8 cellular contexts compared by ENCODE assay signal in the genomic region with DNA sequence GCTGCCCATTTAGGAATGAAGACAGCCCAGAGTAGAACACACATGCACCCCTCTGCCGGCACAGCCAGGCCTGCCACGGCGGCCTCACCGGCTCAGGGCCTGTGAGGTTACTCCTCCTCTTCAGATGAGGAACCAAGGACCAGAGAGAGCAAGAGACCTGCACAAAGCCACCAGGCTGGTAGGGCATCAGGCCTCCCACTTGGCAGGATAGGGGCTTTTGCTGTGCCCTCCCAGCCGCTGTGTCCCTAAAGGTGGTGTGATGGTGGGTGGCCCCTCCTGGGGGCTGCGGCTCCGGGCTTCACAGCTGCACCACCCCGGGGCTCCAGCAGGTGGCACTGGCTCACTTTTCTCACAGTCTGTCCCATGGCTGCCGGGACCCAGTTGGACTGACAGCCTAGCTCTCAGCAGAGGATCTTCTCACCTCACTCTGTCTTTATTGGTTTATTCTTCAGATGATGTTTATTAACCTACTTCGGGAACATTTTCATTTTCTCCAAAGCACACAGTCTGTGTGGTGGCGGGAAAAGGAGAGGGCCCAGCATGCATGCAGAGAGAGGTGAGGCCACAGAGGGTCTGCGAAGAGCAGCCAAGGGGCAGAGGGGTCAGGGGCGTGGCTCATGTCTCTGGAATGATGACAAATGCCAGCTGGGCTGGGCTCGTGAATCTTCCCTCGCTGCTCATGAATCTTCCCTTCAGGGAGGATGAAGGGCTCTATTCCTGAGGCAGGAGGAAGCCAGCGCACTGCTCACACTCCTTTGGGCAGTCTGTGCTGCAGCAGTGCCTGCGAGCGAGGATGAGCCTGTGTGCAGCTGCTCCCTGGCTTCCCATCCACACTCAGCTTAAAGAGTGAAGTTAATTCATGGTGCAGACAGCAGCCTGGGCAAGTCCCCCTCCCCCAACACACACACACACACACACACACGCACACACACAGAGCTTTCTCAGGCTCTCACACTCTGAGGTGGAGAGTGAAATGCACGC.
DNase-seq lines count a peak whose midpoint lies in the region; ATAC-seq and TF ChIP-seq lines count a peak whose summit lies in the region.

No MANE protein-coding gene starts in this region.

- peaks cover 2% of the 10 kb centered on the region for H3K27me3 Mint-ChIP-seq in endodermal cell (ENCODE audit: insufficient read depth)
- H3K27me3 Mint-ChIP-seq in mesothelial cell of epicardium (ENCODE audit: low read depth), result no peaks in the 10 kb centered on the region

- H3K27me3 ChIP-seq in endodermal cell (ENCODE audit: control insufficient read depth, insufficient read depth, low read length, poor library complexity, severe bottlenecking), result no peaks in the 10 kb centered on the region

- H3K4me1 Mint-ChIP-seq in endodermal cell (peaks cover 15% of the 10 kb centered on the region), mesothelial cell of epicardium (peaks cover 27% of the 10 kb centered on the region)

- DNase-seq in AG10803 (ENCODE audit: low read depth) (peak; percentile 57), NCI-H510A (lab: John Stamatoyannopoulos, UW) (peak; percentile 40), endodermal cell (peak; percentile 94), mesothelial cell of epicardium (ENCODE audit: low spot score in 2 of 2, unreplicated experiment in 2 of 2) (peak; percentile 49 to 86)
- DNase-seq in activated CD8-positive, alpha-beta memory T cell treated with anti-CD3 and anti-CD28 coated beads for 1 hour (ENCODE audit: extremely low read depth in 1 of 2, low read depth in 1 of 2), result peak; percentile 13 to 47
- DNase-seq in stimulated activated CD8-positive, alpha-beta memory T cell treated with anti-CD3 and anti-CD28 coated beads, Interleukin-15, amount 100 ng/mL, for 24 hours (ENCODE audit: low read depth), result peak; percentile 43

- H3K9me3 Mint-ChIP-seq in endodermal cell, result no peaks in the 10 kb centered on the region
- no peaks in the 10 kb centered on the region for H3K9me3 Mint-ChIP-seq in mesothelial cell of epicardium

- ATAC-seq in GM19463 (IDR thresholded peaks at IDR 0.05; ENCODE audit: unreplicated experiment), result peak; percentile 57
- ATAC-seq in GM19351 (IDR thresholded peaks at IDR 0.05; ENCODE audit: unreplicated experiment), result no peak

- H3K4me3 Mint-ChIP-seq in endodermal cell, result no peak overlapping the region
- peak overlapping the region; percentile 41 for H3K4me3 Mint-ChIP-seq in mesothelial cell of epicardium

- H3K36me3 Mint-ChIP-seq in endodermal cell (ENCODE audit: low read depth), result no peaks in the 10 kb centered on the region
- H3K36me3 Mint-ChIP-seq in mesothelial cell of epicardium, result peaks cover 3% of the 10 kb centered on the region

- peak; percentile 92 for TF ChIP-seq CTCF in AG10803 (conservative IDR thresholded peaks at IDR 0.05; ENCODE audit: low read length)
- peak; percentile 98 for TF ChIP-seq CTCF in endodermal cell (conservative IDR thresholded peaks at IDR 0.05)
- peak; percentile 97 for TF ChIP-seq CTCF in mesothelial cell of epicardium (IDR thresholded peaks at IDR 0.05; ENCODE audit: unreplicated experiment)

- H3K27ac ChIP-seq in endodermal cell (ENCODE audit: low read depth, low read length), result peak overlapping the region; percentile 52

- H3K9me3 ChIP-seq in endodermal cell (ENCODE audit: control insufficient read depth, low read length), result no peaks in the 10 kb centered on the region

- H3K36me3 ChIP-seq in endodermal cell (ENCODE audit: control insufficient read depth, insufficient read depth, low read length), result no peaks in the 10 kb centered on the region

- H3K4me3 ChIP-seq in AG10803 (ENCODE audit: low read length) (no peak overlapping the region), endodermal cell (ENCODE audit: low read length) (no peak overlapping the region)

- 59 to 67% methylated on average over 10 to 20 of the region's 20 CpGs for WGBS in endodermal cell (ENCODE audit: insufficient coverage in 1 of 2, insufficient read length in 1 of 2), 2 experiments

- no peak overlapping the region for H3K27ac Mint-ChIP-seq in endodermal cell
- peak overlapping the region; percentile 69 for H3K27ac Mint-ChIP-seq in mesothelial cell of epicardium

- no peak overlapping the region for H3K9ac ChIP-seq in endodermal cell (ENCODE audit: extremely low read depth, low read length, poor library complexity, severe bottlenecking)

- H3K4me1 ChIP-seq in endodermal cell (ENCODE audit: control insufficient read depth, insufficient read depth, low read length), result peaks cover 5% of the 10 kb centered on the region

Comparison
In these comparisons a context has a peak if more than half of its experiments do, and no peak if none do; other contexts are left out.
1. DNase-seq: peak in every context shown above with its lines; median percentile 94 in endodermal cell; 68 in mesothelial cell of epicardium; 57 in AG10803; 43 in stimulated activated CD8-positive, alpha-beta memory T cell treated with anti-CD3 and anti-CD28 coated beads, Interleukin-15, amount 100 ng/mL, for 24 hours; 40 in NCI-H510A; 30 in activated CD8-positive, alpha-beta memory T cell treated with anti-CD3 and anti-CD28 coated beads for 1 hour.